8 cellular contexts compared by ENCODE assay signal in the genomic region with DNA sequence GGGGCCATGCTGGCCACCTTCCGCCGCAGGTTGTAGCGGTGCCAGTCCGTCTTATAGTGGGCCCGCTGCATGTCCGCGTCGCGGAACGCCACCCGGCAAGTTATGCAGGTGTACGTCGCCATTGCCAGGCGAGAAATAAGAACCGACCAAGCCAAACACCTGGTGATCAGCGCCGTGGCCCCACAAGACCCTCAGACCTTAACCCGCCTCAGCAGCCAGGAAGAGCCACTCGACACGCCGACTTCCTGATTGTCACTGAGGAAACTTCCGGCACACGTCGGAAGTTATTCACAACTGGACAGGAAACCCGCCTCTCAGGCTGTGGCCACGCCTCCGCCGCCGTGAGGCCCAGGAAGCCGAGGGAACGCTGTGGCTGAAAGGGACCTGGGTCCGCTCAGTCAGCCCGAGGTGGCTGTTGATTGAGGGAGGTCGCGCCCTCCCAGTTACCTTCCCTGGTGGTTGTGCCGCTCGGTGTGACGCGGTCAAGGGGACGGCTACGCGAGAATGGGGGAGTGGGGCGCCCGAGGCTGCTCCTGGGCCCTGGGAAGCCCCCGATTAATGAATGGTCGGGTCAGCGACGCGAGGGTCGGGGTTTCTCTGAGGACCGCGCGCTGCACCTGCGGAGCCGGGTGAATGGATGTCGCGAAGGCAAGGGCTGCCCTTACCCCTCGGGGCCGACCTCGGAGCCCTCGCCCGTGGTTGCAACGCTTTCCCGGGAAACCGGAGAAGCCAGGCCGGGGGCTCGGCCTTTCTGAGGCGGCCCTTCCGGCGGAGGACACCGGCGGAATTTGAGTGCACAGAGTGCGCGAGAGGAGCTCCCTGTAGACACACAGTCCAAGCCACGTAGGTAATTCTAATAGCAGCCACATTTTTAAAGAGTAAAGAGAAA. TPM values are rescaled to one million over a fixed set of nuclear protein-coding genes. Genes with fewer than 3 reads are reported as not detected.
DNase-seq lines count a peak whose midpoint lies in the region; ATAC-seq and TF ChIP-seq lines count a peak whose summit lies in the region.

TSS of gene ZNF622 (minus strand) at position 257 of the 889 bp plus-strand sequence. CDS start at position 122, 135 bp downstream.

- H3K4me1 ChIP-seq in liver (ENCODE audit: control insufficient read depth in 4 of 4, insufficient read depth in 4 of 4, low read length in 3 of 4) = peaks cover 8 to 51% (median 29%) of the 10 kb centered on the region in 4 donors

- peaks cover 11 to 23% (median 20%) of the 10 kb centered on the region in 4 donors for H3K36me3 ChIP-seq in liver (ENCODE audit: control insufficient read depth in 4 of 4, insufficient read depth in 3 of 4, low read depth in 1 of 4, low read length in 3 of 4)

- H3K9me3 ChIP-seq in CD4-positive, alpha-beta T cell (ENCODE audit: control insufficient read depth, low read length) = no peaks in the 10 kb centered on the region
- H3K9me3 ChIP-seq in liver (ENCODE audit: control insufficient read depth in 4 of 4, low read length in 3 of 4) = no peaks in the 10 kb centered on the region

- H3K4me3 ChIP-seq in dorsolateral prefrontal cortex (peak within 1 kb of the TSS; percentile 69 to 100 (median 96)), liver (ENCODE audit: low read depth in 1 of 3, low read length in 3 of 3) (peak within 1 kb of the TSS; percentile 77 to 85 (median 79))

- peak within 1 kb of the TSS; percentile 98 for H3K4me3 Mint-ChIP-seq in CD4-positive, alpha-beta T cell
- H3K4me3 Mint-ChIP-seq in activated CD4-positive, alpha-beta memory T cell treated with anti-CD3 and anti-CD28 coated beads for 36 hours = peak within 1 kb of the TSS; percentile 98

- CTCF ChIA-PET in CD4-positive, alpha-beta T cell (lab: Charles Lee) = interaction anchor here (0.7 to 1.8 kb wide), 2 partner anchors 10 kb away, joined by 3 to 9 read pairs; no protein-coding TSS in a partner anchor
- CTCF ChIA-PET in activated CD4-positive, alpha-beta memory T cell treated with anti-CD3 and anti-CD28 coated beads for 36 hours (lab: Charles Lee) = interaction anchor here (1.0 to 5.3 kb wide), 2 partner anchors 9 to 16 kb away, joined by 3 to 38 read pairs; no protein-coding TSS in a partner anchor

- H3K27ac ChIP-seq in CD4-positive, alpha-beta T cell (ENCODE audit: low read depth, low read length) = peak within 1 kb of the TSS; percentile 79
- H3K27ac ChIP-seq in dorsolateral prefrontal cortex (peak within 1 kb of the TSS in 55 of 59 donors; percentile 31 to 93 (median 78)), liver (ENCODE audit: low read depth in 1 of 2, low read length in 2 of 2) (peak within 1 kb of the TSS; percentile 72 to 87)

- H3K36me3 Mint-ChIP-seq in CD4-positive, alpha-beta T cell (ENCODE audit: low read depth) = peaks cover 64% of the 10 kb centered on the region
- peaks cover 45% of the 10 kb centered on the region for H3K36me3 Mint-ChIP-seq in activated CD4-positive, alpha-beta memory T cell treated with anti-CD3 and anti-CD28 coated beads for 36 hours

- peak within 1 kb of the TSS; percentile 95 for H3K27ac Mint-ChIP-seq in CD4-positive, alpha-beta T cell
- H3K27ac Mint-ChIP-seq in activated CD4-positive, alpha-beta memory T cell treated with anti-CD3 and anti-CD28 coated beads for 36 hours = peak within 1 kb of the TSS; percentile 96

- H3K27me3 ChIP-seq in CD4-positive, alpha-beta T cell (ENCODE audit: control insufficient read depth, insufficient read depth, low read length) = no peaks in the 10 kb centered on the region
- no peaks in the 10 kb centered on the region for H3K27me3 ChIP-seq in dorsolateral prefrontal cortex
- H3K27me3 ChIP-seq in liver (ENCODE audit: control insufficient read depth in 4 of 4, insufficient read depth in 4 of 4, low read length in 3 of 4) = no peaks in the 10 kb centered on the region

- intact Hi-C loops in CD4-positive, alpha-beta T cell (cut with DNase I, micrococcal nuclease) = loop anchor here (1.0 to 10.0 kb wide), 3 partner anchors 9 to 1881 kb away; partner anchors contain the start of genes RETREG1 (in 2 of the 2) and OTULINL (in 1 of the 2)
- intact Hi-C loops in activated CD4-positive, alpha-beta memory T cell treated with anti-CD3 and anti-CD28 coated beads for 36 hours (cut with micrococcal nuclease) = loop anchor here (5.0 kb wide), 3 partner anchors 87 to 1883 kb away; partner anchors contain the start of gene OTULINL
- intact Hi-C loops in dorsolateral prefrontal cortex (cut with DNase I) = loop anchor here in 1 of 2 donors (5.0 kb wide), 1 partner anchor 202 kb away; no protein-coding TSS in a partner anchor

- no peak for TF ChIP-seq CTCF in CD4-positive, alpha-beta T cell (IDR thresholded peaks at IDR 0.05)
- peak in 29 of 56 donors; percentile 1 to 54 (median 14) for TF ChIP-seq CTCF in dorsolateral prefrontal cortex (IDR thresholded peaks at IDR 0.05 in 54 of 56, conservative IDR thresholded peaks at IDR 0.05 in 2 of 56; ENCODE audit: low read depth in 1 of 56, partially characterized antibody in 56 of 56)
- no peak for TF ChIP-seq CTCF in liver (IDR thresholded peaks at IDR 0.05; ENCODE audit: low read depth, low read length, missing input control)

- peaks cover 96% of the 10 kb centered on the region for H3K4me1 Mint-ChIP-seq in CD4-positive, alpha-beta T cell (ENCODE audit: low read depth)
- peaks cover 74% of the 10 kb centered on the region for H3K4me1 Mint-ChIP-seq in activated CD4-positive, alpha-beta memory T cell treated with anti-CD3 and anti-CD28 coated beads for 36 hours (ENCODE audit: low read depth)

- peak; percentile 76 to 86 (median 84) for DNase-seq in CD4-positive, alpha-beta T cell
- DNase-seq in HK-2 (ENCODE audit: unreplicated experiment) (peak; percentile 88), NCI-H82 treated with DMSO at 0.1 percent for 48 hours (lab: John Stamatoyannopoulos, UW; ENCODE audit: unreplicated experiment) (peak; percentile 41), dorsolateral prefrontal cortex (peak; percentile 75 to 93 (median 92))
- DNase-seq in activated CD4-positive, alpha-beta memory T cell treated with anti-CD3 and anti-CD28 coated beads for 36 hours = peak; percentile 92
- peak; percentile 90 for DNase-seq in stimulated activated CD4-positive, alpha-beta T cell treated with anti-CD3 and anti-CD28 coated beads, Interleukin-4, amount 100 ng/mL, for 24 hours

- H3K9me3 Mint-ChIP-seq in CD4-positive, alpha-beta T cell = no peaks in the 10 kb centered on the region
- H3K9me3 Mint-ChIP-seq in activated CD4-positive, alpha-beta memory T cell treated with anti-CD3 and anti-CD28 coated beads for 36 hours = no peaks in the 10 kb centered on the region

- TF ChIP-seq RAD21 in liver (IDR thresholded peaks at IDR 0.05) = peak in 1 of 2 donors; percentile 48

- peak; percentile 93 for ATAC-seq in CD4-positive, alpha-beta T cell (ENCODE audit: poor library complexity)
- ATAC-seq in GM19455 (IDR thresholded peaks at IDR 0.05; ENCODE audit: unreplicated experiment) = peak; percentile 86

- peak within 1 kb of the TSS; percentile 53 to 76 for H3K9ac ChIP-seq in liver (ENCODE audit: low read depth in 1 of 2, low read length in 2 of 2)

- no peaks in the 10 kb centered on the region for H3K27me3 Mint-ChIP-seq in CD4-positive, alpha-beta T cell
- H3K27me3 Mint-ChIP-seq in activated CD4-positive, alpha-beta memory T cell treated with anti-CD3 and anti-CD28 coated beads for 36 hours = no peaks in the 10 kb centered on the region

- POLR2A ChIA-PET in CD4-positive, alpha-beta T cell (lab: Charles Lee) = interaction anchor here (1.0 kb wide), 1 partner anchor 10 kb away, joined by 3 read pairs; no protein-coding TSS in a partner anchor
- POLR2A ChIA-PET in activated CD4-positive, alpha-beta memory T cell treated with anti-CD3 and anti-CD28 coated beads for 36 hours (lab: Charles Lee) = interaction anchor here (1.0 kb wide), 1 partner anchor 10 kb away, joined by 3 read pairs; no protein-coding TSS in a partner anchor

- under 1% methylated on average over 75 of the region's 75 CpGs for WGBS in liver

TF ChIP-seq in liver, 16 proteins besides CTCF, POLR2A, EP300 and RAD21 (continues in another document):
- TF ChIP-seq YY1 (IDR thresholded peaks at IDR 0.05) (peak; percentile 82), SP1 (IDR thresholded peaks at IDR 0.05) (peak; percentile 54), EGR1 (IDR thresholded peaks at IDR 0.05; ENCODE audit: low read depth in 2 of 2) (peak; percentile 95), ATF3 (IDR thresholded peaks at IDR 0.05) (no peak), RXRA (IDR thresholded peaks at IDR 0.05) (peak; percentile 15 to 55), HNF4A (conservative IDR thresholded peaks at IDR 0.05) (peak in 1 of 2 donors; percentile 9), JUND (IDR thresholded peaks at IDR 0.05) (no peak), NR2F2 (IDR thresholded peaks at IDR 0.05) (peak; percentile 60), GABPA (IDR thresholded peaks at IDR 0.05 in 1 of 2, conservative IDR thresholded peaks at IDR 0.05 in 1 of 2) (peak; percentile 89 to 98), TAF1 (conservative IDR thresholded peaks at IDR 0.05) (peak; percentile 96), FOXA2 (IDR thresholded peaks at IDR 0.05) (no peak)
- TF ChIP-seq, protein P1, sequence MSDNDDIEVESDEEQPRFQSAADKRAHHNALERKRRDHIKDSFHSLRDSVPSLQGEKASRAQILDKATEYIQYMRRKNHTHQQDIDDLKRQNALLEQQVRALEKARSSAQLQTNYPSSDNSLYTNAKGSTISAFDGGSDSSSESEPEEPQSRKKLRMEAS (IDR thresholded peaks at IDR 0.05) = peak; percentile 98

RNA-seq across cellular contexts. Expression of gene ZNF622, which starts in this region (rescaled TPM):
- 10 to 100 TPM; 52.5 to 54.1 TPM for total RNA-seq in CD4-positive, alpha-beta T cell
- 10 to 100 TPM; 35.6 to 35.9 TPM for total RNA-seq in activated CD4-positive, alpha-beta memory T cell treated with anti-CD3 and anti-CD28 coated beads for 36 hours
- total RNA-seq in dorsolateral prefrontal cortex = 10 to 100 TPM; 18.1 to 43.6 (median 33.3) TPM
- total RNA-seq in liver = 10 to 100 TPM; 12.8 to 18.7 TPM
- polyA plus RNA-seq in liver = 10 to 100 TPM; 16.1 to 16.6 TPM

Comparison
In these comparisons a context has a peak if more than half of its experiments do, and no peak if none do; other contexts are left out.
1. Peak in every context shown above with its lines: DNase-seq, ATAC-seq, H3K4me3 ChIP-seq and H3K27ac ChIP-seq.
2. DNase-seq: peak in every context shown above with its lines; median percentile 92 in activated CD4-positive, alpha-beta memory T cell treated with anti-CD3 and anti-CD28 coated beads for 36 hours; 92 in dorsolateral prefrontal cortex; 90 in stimulated activated CD4-positive, alpha-beta T cell treated with anti-CD3 and anti-CD28 coated beads, Interleukin-4, amount 100 ng/mL, for 24 hours; 88 in HK-2; 84 in CD4-positive, alpha-beta T cell; 41 in NCI-H82 treated with DMSO at 0.1 percent for 48 hours.
3. CTCF ChIP-seq: peak in dorsolateral prefrontal cortex (29 of 56); none in CD4-positive, alpha-beta T cell (single experiment) and liver (single experiment).